ENCODE assay signal across 12 cellular contexts in the genomic region with DNA sequence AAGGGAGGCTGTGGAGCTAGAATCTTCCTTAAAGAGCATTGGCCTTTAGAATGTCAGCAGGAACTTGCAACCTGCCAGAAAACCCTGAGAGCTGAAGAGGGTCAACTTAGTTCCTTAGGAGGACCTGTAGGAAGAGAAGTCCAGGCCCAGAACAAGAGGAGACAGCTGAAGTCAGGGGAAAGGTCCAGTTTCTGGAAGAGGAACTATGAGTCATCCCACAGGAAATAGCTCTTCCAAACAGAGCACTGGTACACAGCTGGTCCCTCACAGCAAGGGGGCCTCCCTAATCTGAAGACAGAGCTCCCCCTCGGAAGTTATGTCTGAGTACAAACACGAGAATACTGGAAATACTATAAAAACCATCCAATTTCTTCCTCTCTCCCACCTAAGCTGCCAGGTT.
DNase-seq lines count a peak whose midpoint lies in the region; ATAC-seq and TF ChIP-seq lines count a peak whose summit lies in the region.
"Had no signal": no experiment of that assay in that cellular context is flagged by ENCODE, and none has a peak within 500 bp of the region (broad histone marks: within the 10 kb centered on the region; RNA-seq: fewer than 3 reads in every experiment).

No MANE protein-coding gene starts in this region.

- POLR2A ChIA-PET in SK-N-SH (lab: Yijun Ruan, JAX) = no interaction called here

- WGBS in SK-N-SH (ENCODE audit: low lambda C conversion rate) = 81% methylated on average over 2 of the region's 2 CpGs

- no peak for TF ChIP-seq EP300 in SK-N-SH (IDR thresholded peaks at IDR 0.05; ENCODE audit: borderline replicate concordance in 1 of 2, low read depth in 1 of 2, low read length in 1 of 2)

- CTCF ChIA-PET in SK-N-SH (lab: Yijun Ruan, JAX) = interaction anchor here (0.8 to 4.3 kb wide), 7 partner anchors 12 to 78 kb away, joined by 3 to 27 read pairs (median 3); no protein-coding TSS in a partner anchor

- H4K20me1 ChIP-seq in SK-N-SH (ENCODE audit: insufficient read depth) = no peaks in the 10 kb centered on the region

- TF ChIP-seq POLR2A in erythroblast (IDR thresholded peaks at IDR 0.05; ENCODE audit: low read length) = no peak

- peaks cover 0 to 9% of the 10 kb centered on the region in 2 experiments; a peak in 1 of 4 replicates for H3K4me1 ChIP-seq in SK-N-SH (ENCODE audit: control insufficient read depth in 1 of 2, insufficient read depth in 2 of 2, low read depth in 1 of 2, low read length in 1 of 2)
- no peaks in the 10 kb centered on the region for H3K4me1 ChIP-seq in foreskin keratinocyte
- H3K4me1 ChIP-seq in skeletal muscle satellite cell (ENCODE audit: control insufficient read depth, insufficient read depth, low read length) = peaks cover 9% of the 10 kb centered on the region
- H3K4me1 ChIP-seq: prostate gland had no signal

- H3K9ac ChIP-seq in SK-N-SH (no peak overlapping the region), skeletal muscle satellite cell (ENCODE audit: low read depth, low read length) (no peak overlapping the region)

- H3K27me3 ChIP-seq in SK-N-SH (ENCODE audit: insufficient read depth) (no peaks in the 10 kb centered on the region), foreskin keratinocyte (no peaks in the 10 kb centered on the region), skeletal muscle satellite cell (ENCODE audit: control insufficient read depth, insufficient read depth, low read length) (no peaks in the 10 kb centered on the region)

- 0 out of 2 replicates have a peak, but pooled peaks cover 3% of the 10 kb centered on the region for H3K9me3 ChIP-seq in SK-N-SH
- H3K9me3 ChIP-seq in skeletal muscle satellite cell (replicated peaks; ENCODE audit: low read length) = no peaks in the 10 kb centered on the region
- H3K9me3 ChIP-seq: prostate gland had no signal

- peak overlapping the region; percentile 61; the same call in 1 of the 2 replicates for H2AFZ ChIP-seq in SK-N-SH (ENCODE audit: low read depth)

- H3K4me2 ChIP-seq in SK-N-SH (0 out of 2 replicates have a peak overlapping the region, but pooled peaks have one; percentile 0), skeletal muscle satellite cell (ENCODE audit: low read length) (peak overlapping the region; percentile 38)

- H3K27ac ChIP-seq in SK-N-SH (ENCODE audit: low read depth in 2 of 2, low read length in 1 of 2) = no peak overlapping the region
- no peak overlapping the region for H3K27ac ChIP-seq in foreskin keratinocyte
- H3K27ac ChIP-seq: prostate gland had no signal

- no peak for TF ChIP-seq RAD21 in SK-N-SH (IDR thresholded peaks at IDR 0.05; ENCODE audit: low read length)

- no peaks in the 10 kb centered on the region for H3K79me2 ChIP-seq in SK-N-SH (ENCODE audit: insufficient read depth)

- H3K36me3 ChIP-seq in SK-N-SH (replicated peaks in 1 of 2; ENCODE audit: control insufficient read depth in 1 of 2, insufficient read depth in 2 of 2, low read length in 1 of 2) (no peaks in the 10 kb centered on the region), skeletal muscle satellite cell (ENCODE audit: insufficient read depth, low read length) (no peaks in the 10 kb centered on the region)
- H3K36me3 ChIP-seq: prostate gland had no signal

- H3K4me3 ChIP-seq in SK-N-SH (ENCODE audit: low read depth in 2 of 2, low read length in 1 of 2) = no peak overlapping the region
- no peak overlapping the region for H3K4me3 ChIP-seq in skeletal muscle satellite cell (ENCODE audit: low read length)
- H3K4me3 ChIP-seq: prostate gland had no signal

- TF ChIP-seq CTCF in SK-N-SH (IDR thresholded peaks at IDR 0.05) = no peak
- no peak for TF ChIP-seq CTCF in foreskin keratinocyte (conservative IDR thresholded peaks at IDR 0.05)

- DNase-seq in NCI-H146 (lab: John Stamatoyannopoulos, UW) = peak; percentile 13
- no peak for DNase-seq in NCI-H146 treated with DMSO at 0.1 percent for 48 hours (lab: John Stamatoyannopoulos, UW; ENCODE audit: unreplicated experiment)
- DNase-seq in SK-N-SH = no peak
- no peak for DNase-seq in foreskin keratinocyte
- DNase-seq in COLO668 (lab: John Stamatoyannopoulos, UW; ENCODE audit: unreplicated experiment) = no peak
- DNase-seq in activated CD4-positive, CD25-positive, alpha-beta regulatory T cell treated with anti-CD3 and anti-CD28 coated beads, Interleukin-2, amount 50 U/mL, for 72 hours = no peak
- no peak for DNase-seq in erythroblast (lab: John Stamatoyannopoulos, UW)
- DNase-seq: activated CD4-positive, alpha-beta T cell treated with anti-CD3 and anti-CD28 coated beads for 48 hours; NCI-H2081 treated with DMSO at 0.1 percent for 48 hours had no signal

- H3K9me2 ChIP-seq in SK-N-SH = no peaks in the 10 kb centered on the region; the same call in 1 of the 2 replicates

- H3F3A ChIP-seq in SK-N-SH (replicated peaks; ENCODE audit: insufficient read depth) = peaks cover 3% of the 10 kb centered on the region

- ATAC-seq in foreskin keratinocyte = peak; percentile 49
- ATAC-seq: activated naive CD4-positive, alpha-beta T cell treated with anti-CD3 and anti-CD28 coated beads, Interleukin-2, amount 50 U/mL, for 72 hours had no signal

TF ChIP-seq in SK-N-SH, 30 proteins besides CTCF, POLR2A, EP300 and RAD21:
- TF ChIP-seq, protein P1, sequence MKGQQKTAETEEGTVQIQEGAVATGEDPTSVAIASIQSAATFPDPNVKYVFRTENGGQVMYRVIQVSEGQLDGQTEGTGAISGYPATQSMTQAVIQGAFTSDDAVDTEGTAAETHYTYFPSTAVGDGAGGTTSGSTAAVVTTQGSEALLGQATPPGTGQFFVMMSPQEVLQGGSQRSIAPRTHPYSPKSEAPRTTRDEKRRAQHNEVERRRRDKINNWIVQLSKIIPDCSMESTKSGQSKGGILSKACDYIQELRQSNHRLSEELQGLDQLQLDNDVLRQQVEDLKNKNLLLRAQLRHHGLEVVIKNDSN (IDR thresholded peaks at IDR 0.05; ENCODE audit: borderline replicate concordance, low read depth) = no peak
- TF ChIP-seq TEAD4 (IDR thresholded peaks at IDR 0.05; ENCODE audit: borderline replicate concordance, insufficient read depth) (no peak), JUND (IDR thresholded peaks at IDR 0.05) (peak; percentile 49; the same call in 1 of the 2 replicates), GABPA (IDR thresholded peaks at IDR 0.05; ENCODE audit: low read depth) (no peak), RXRA (IDR thresholded peaks at IDR 0.05; ENCODE audit: borderline replicate concordance, low read depth) (no peak), CHD2 (IDR thresholded peaks at IDR 0.05; ENCODE audit: low read length, partially characterized antibody) (no peak), NFIC (IDR thresholded peaks at IDR 0.05; ENCODE audit: borderline replicate concordance) (no peak), MEF2A (IDR thresholded peaks at IDR 0.05; ENCODE audit: borderline replicate concordance, low read depth) (no peak), ELF1 (IDR thresholded peaks at IDR 0.05) (no peak), NRF1 (IDR thresholded peaks at IDR 0.05; ENCODE audit: low read depth, low read length) (no peak), FOSL2 (IDR thresholded peaks at IDR 0.05; ENCODE audit: borderline replicate concordance, low read depth) (0 out of 2 replicates have a peak, but pooled peaks have one; percentile 20), SMC3 (IDR thresholded peaks at IDR 0.05; ENCODE audit: low read depth, low read length) (no peak)
- TF ChIP-seq, protein P2, sequence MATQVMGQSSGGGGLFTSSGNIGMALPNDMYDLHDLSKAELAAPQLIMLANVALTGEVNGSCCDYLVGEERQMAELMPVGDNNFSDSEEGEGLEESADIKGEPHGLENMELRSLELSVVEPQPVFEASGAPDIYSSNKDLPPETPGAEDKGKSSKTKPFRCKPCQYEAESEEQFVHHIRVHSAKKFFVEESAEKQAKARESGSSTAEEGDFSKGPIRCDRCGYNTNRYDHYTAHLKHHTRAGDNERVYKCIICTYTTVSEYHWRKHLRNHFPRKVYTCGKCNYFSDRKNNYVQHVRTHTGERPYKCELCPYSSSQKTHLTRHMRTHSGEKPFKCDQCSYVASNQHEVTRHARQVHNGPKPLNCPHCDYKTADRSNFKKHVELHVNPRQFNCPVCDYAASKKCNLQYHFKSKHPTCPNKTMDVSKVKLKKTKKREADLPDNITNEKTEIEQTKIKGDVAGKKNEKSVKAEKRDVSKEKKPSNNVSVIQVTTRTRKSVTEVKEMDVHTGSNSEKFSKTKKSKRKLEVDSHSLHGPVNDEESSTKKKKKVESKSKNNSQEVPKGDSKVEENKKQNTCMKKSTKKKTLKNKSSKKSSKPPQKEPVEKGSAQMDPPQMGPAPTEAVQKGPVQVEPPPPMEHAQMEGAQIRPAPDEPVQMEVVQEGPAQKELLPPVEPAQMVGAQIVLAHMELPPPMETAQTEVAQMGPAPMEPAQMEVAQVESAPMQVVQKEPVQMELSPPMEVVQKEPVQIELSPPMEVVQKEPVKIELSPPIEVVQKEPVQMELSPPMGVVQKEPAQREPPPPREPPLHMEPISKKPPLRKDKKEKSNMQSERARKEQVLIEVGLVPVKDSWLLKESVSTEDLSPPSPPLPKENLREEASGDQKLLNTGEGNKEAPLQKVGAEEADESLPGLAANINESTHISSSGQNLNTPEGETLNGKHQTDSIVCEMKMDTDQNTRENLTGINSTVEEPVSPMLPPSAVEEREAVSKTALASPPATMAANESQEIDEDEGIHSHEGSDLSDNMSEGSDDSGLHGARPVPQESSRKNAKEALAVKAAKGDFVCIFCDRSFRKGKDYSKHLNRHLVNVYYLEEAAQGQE (IDR thresholded peaks at IDR 0.05; ENCODE audit: low read depth, low read length) = no peak
